In the genomic region with DNA sequence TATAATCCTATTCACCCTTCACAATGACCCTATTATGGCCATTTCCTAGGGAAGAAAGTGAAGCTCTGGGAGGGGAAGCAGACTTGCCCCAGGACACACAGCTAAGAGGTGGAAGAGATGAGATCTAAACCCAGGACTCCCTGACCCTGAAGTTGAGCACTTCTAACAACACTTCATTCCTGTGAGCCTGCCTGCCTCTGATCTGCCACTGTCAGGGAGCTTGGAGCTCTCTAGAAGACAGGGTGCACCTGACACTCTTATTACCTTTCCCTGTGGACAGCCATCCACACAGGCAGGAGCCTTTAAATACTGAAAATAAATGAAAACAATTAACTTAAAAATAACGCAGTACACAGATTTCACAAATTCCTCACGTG, we compare ENCODE assay signal across 1 cellular context.
TF ChIP-seq lines count a peak whose summit lies in the region.

No MANE protein-coding gene starts in this region.

TF ChIP-seq in endothelial cell of umbilical vein, 7 proteins besides CTCF, POLR2A, EP300 and RAD21 (continued from another document):
- no peak for TF ChIP-seq EZH2 (IDR thresholded peaks at IDR 0.05; ENCODE audit: borderline replicate concordance, low read depth, low read length, severe bottlenecking)
